In genomic region chr1:161225178-161225533, GRCh38 we compare ENCODE assay signal across 8 cellular contexts. TPM values are rescaled to one million over a fixed set of nuclear protein-coding genes. Genes with fewer than 3 reads are reported as not detected.
DNase-seq lines count a peak whose midpoint lies in the region; ATAC-seq and TF ChIP-seq lines count a peak whose summit lies in the region.

No MANE protein-coding gene starts in this region.

- no peak overlapping the region for H3K9ac ChIP-seq in rectal smooth muscle tissue (ENCODE audit: low read length)

- peak overlapping the region; percentile 74 for H3K4me3 Mint-ChIP-seq in endothelial cell (ENCODE audit: unreplicated experiment)

- DNase-seq in OCI-LY7 (ENCODE audit: low spot score) = no peak
- DNase-seq in endothelial cell (ENCODE audit: low spot score) = no peak
- no peak for DNase-seq in Kasumi-1 (lab: John Stamatoyannopoulos, UW)
- no peak for DNase-seq in GM19240 (ENCODE audit: insufficient read length, low spot score)
- DNase-seq in mucosa of descending colon = no peak
- no peak for DNase-seq in NCI-H1092 (lab: John Stamatoyannopoulos, UW)

- H3K27ac ChIP-seq in OCI-LY7 (ENCODE audit: low read depth, low read length, poor library complexity, severe bottlenecking) = peak overlapping the region; percentile 9
- peak overlapping the region; percentile 74 for H3K27ac ChIP-seq in rectal smooth muscle tissue (ENCODE audit: low read depth, low read length)

- ATAC-seq in GM19455 (IDR thresholded peaks at IDR 0.05; ENCODE audit: unreplicated experiment) = peak; percentile 2
- ATAC-seq in mucosa of descending colon = no peak

- H3K27ac Mint-ChIP-seq in endothelial cell (ENCODE audit: unreplicated experiment) = no peak overlapping the region

- peaks cover 31% of the 10 kb centered on the region for H3K4me1 Mint-ChIP-seq in endothelial cell (ENCODE audit: unreplicated experiment)

- H3K4me3 ChIP-seq in OCI-LY7 (ENCODE audit: low read depth, low read length, poor library complexity, severe bottlenecking) (peak overlapping the region; percentile 12), rectal smooth muscle tissue (ENCODE audit: low read length) (peak overlapping the region; percentile 5), mucosa of descending colon (no peak overlapping the region)

- H3K9me3 ChIP-seq in OCI-LY7 (ENCODE audit: low read length) = no peaks in the 10 kb centered on the region
- no peaks in the 10 kb centered on the region for H3K9me3 ChIP-seq in mucosa of descending colon

- peaks cover 2% of the 10 kb centered on the region for H3K27me3 Mint-ChIP-seq in endothelial cell (ENCODE audit: unreplicated experiment)

- H3K36me3 ChIP-seq in OCI-LY7 (ENCODE audit: insufficient read depth, low read length) (peaks cover 24% of the 10 kb centered on the region), rectal smooth muscle tissue (ENCODE audit: control insufficient read depth, insufficient read depth, low read length) (peaks cover 14% of the 10 kb centered on the region), mucosa of descending colon (ENCODE audit: low read depth) (no peaks in the 10 kb centered on the region)

- H3K4me1 ChIP-seq in OCI-LY7 (ENCODE audit: insufficient read depth, low read length, poor library complexity, severe bottlenecking) = peaks cover 24% of the 10 kb centered on the region
- peaks cover 15% of the 10 kb centered on the region for H3K4me1 ChIP-seq in rectal smooth muscle tissue (ENCODE audit: control insufficient read depth, insufficient read depth, low read length)
- H3K4me1 ChIP-seq in mucosa of descending colon (ENCODE audit: low read depth) = peaks cover 18% of the 10 kb centered on the region

- POLR2A ChIA-PET in OCI-LY7 (lab: Charles Lee) = interaction anchor here (0.6 to 2.2 kb wide), 23 partner anchors 9 to 538 kb away, joined by 3 to 18 read pairs (median 4); partner anchors contain the start of genes B4GALT3, PPOX and SDHC

- intact Hi-C loops in OCI-LY7 (cut with micrococcal nuclease; ENCODE audit: unreplicated experiment) (loop anchor here (1.0 kb wide), 3 partner anchors 15 to 48 kb away; partner anchors contain the start of gene B4GALT3), mucosa of descending colon (cut with DNase I, micrococcal nuclease) (loop anchor here (5.0 to 10.0 kb wide), 2 partner anchors 67 to 160 kb away; no protein-coding TSS in a partner anchor)

- TF ChIP-seq CTCF in OCI-LY7 (conservative IDR thresholded peaks at IDR 0.05; ENCODE audit: low read length) = no peak
- TF ChIP-seq CTCF in endothelial cell (IDR thresholded peaks at IDR 0.05; ENCODE audit: unreplicated experiment) = no peak
- no peak for TF ChIP-seq CTCF in mucosa of descending colon (IDR thresholded peaks at IDR 0.05)

- CTCF ChIA-PET in OCI-LY7 (lab: Charles Lee; ENCODE audit: unreplicated experiment) = interaction anchor here (0.5 to 1.9 kb wide), 12 partner anchors 9 to 156 kb away, joined by 3 to 12 read pairs (median 5); partner anchors contain the start of genes B4GALT3 and NDUFS2

- no peaks in the 10 kb centered on the region for H3K79me2 ChIP-seq in OCI-LY7 (ENCODE audit: insufficient read depth, low read depth, low read length)

- H3K4me2 ChIP-seq in OCI-LY7 (ENCODE audit: low read length) = peak overlapping the region; percentile 50

- H3K9me3 Mint-ChIP-seq in endothelial cell (ENCODE audit: unreplicated experiment) = no peaks in the 10 kb centered on the region

- H3K9me2 ChIP-seq in OCI-LY7 (ENCODE audit: insufficient read depth, low read length) = no peaks in the 10 kb centered on the region

- H3K36me3 Mint-ChIP-seq in endothelial cell (ENCODE audit: low read depth, unreplicated experiment) = peaks cover 14% of the 10 kb centered on the region

- BruUV-seq in OCI-LY7 (replicated peaks; lab: Mats Ljungman, UMichigan) = no TSS peak

- H4K20me1 ChIP-seq in OCI-LY7 (ENCODE audit: insufficient read depth, low read length) = no peaks in the 10 kb centered on the region

- H3K27me3 ChIP-seq in rectal smooth muscle tissue (ENCODE audit: control insufficient read depth, insufficient read depth, low read length) = no peaks in the 10 kb centered on the region

- peak overlapping the region; percentile 90 for H2AFZ ChIP-seq in OCI-LY7 (ENCODE audit: low read length)

RNA-seq across cellular contexts. Expression of gene TOMM40L, which starts 0.7 kb away (rescaled TPM):
- 8.3 and 11.0 TPM in 2 replicates for total RNA-seq in OCI-LY7 (2014; rRNA removed; shearing (Covaris generic))
- 16.0 and 20.1 TPM in 2 replicates for total RNA-seq in OCI-LY7 (2022)
- 22.0 TPM for total RNA-seq in endothelial cell (ENCODE audit: unreplicated experiment)
- total RNA-seq in mucosa of descending colon = 10 to 100 TPM; 17.2 to 24.5 (median 23.5) TPM

RNA-seq across cellular contexts. Expression of gene APOA2, which starts 1.7 kb away (rescaled TPM):
- total RNA-seq in OCI-LY7 (2014; rRNA removed; shearing (Covaris generic)) = not detected in 2 replicates
- total RNA-seq in OCI-LY7 (2022) = not detected in 2 replicates
- not detected for total RNA-seq in endothelial cell (ENCODE audit: unreplicated experiment)
- not detected for total RNA-seq in mucosa of descending colon

RNA-seq across cellular contexts. Expression of gene FCER1G, which starts 10.1 kb away (rescaled TPM):
- 3.2 TPM in 1 of 2 replicates, not detected in the other for total RNA-seq in OCI-LY7 (2014; rRNA removed; shearing (Covaris generic))
- 0.88 and 1.2 TPM in 2 replicates for total RNA-seq in OCI-LY7 (2022)
- total RNA-seq in endothelial cell (ENCODE audit: unreplicated experiment) = 4.3 TPM
- 10 to 100 TPM in 2 of 3 donors, 1 to 10 TPM in 1; 5.8 to 43.9 (median 27.1) TPM for total RNA-seq in mucosa of descending colon

RNA-seq across cellular contexts. Expression of gene NR1I3, which starts 12.8 kb away (rescaled TPM):
- total RNA-seq in OCI-LY7 (2014; rRNA removed; shearing (Covaris generic)) = not detected in 2 replicates
- total RNA-seq in OCI-LY7 (2022) = not detected in 2 replicates
- total RNA-seq in endothelial cell (ENCODE audit: unreplicated experiment) = not detected
- not detected for total RNA-seq in mucosa of descending colon

RNA-seq across cellular contexts. Expression of gene NDUFS2, which starts 23.0 kb away (rescaled TPM):
- 62.9 and 76.4 TPM in 2 replicates for total RNA-seq in OCI-LY7 (2014; rRNA removed; shearing (Covaris generic))
- 72.1 and 73.4 TPM in 2 replicates for total RNA-seq in OCI-LY7 (2022)
- 93.1 TPM for total RNA-seq in endothelial cell (ENCODE audit: unreplicated experiment)
- 100 to 1,000 TPM; 119 to 159 (median 154) TPM for total RNA-seq in mucosa of descending colon
